8 cellular contexts compared by ENCODE assay signal in genomic region chr10:112952282-112952991, GRCh38. TPM values are rescaled to one million over a fixed set of nuclear protein-coding genes. Genes with fewer than 3 reads are reported as not detected.
DNase-seq lines count a peak whose midpoint lies in the region; ATAC-seq and TF ChIP-seq lines count a peak whose summit lies in the region.

No MANE protein-coding gene starts in this region.

- peaks cover 0 to 63% (median 20%) of the 10 kb centered on the region in 4 donors for H3K4me1 ChIP-seq in tibial nerve

- no peaks in the 10 kb centered on the region for H3K27me3 ChIP-seq in tibial nerve

- TF ChIP-seq CTCF in lower leg skin (IDR thresholded peaks at IDR 0.05) (no peak), tibial nerve (IDR thresholded peaks at IDR 0.05) (no peak)

- whole genome bisulfite sequencing in lower leg skin, 2 donors: 2 to 3% methylated on average over 38 to 42 of the region's 52 CpGs
- WGBS in tibial nerve, 2 donors: 2 to 8% methylated on average over 15 to 40 of the region's 52 CpGs

- no peak for TF ChIP-seq POLR2A in lower leg skin (IDR thresholded peaks at IDR 0.05)
- no peak for TF ChIP-seq POLR2A in tibial nerve (IDR thresholded peaks at IDR 0.05)

- H3K36me3 ChIP-seq in KOPT-K1 (ENCODE audit: insufficient read depth, low read length) (no peaks in the 10 kb centered on the region), tibial nerve (no peaks in the 10 kb centered on the region)

- no peak for TF ChIP-seq EP300 in tibial nerve (IDR thresholded peaks at IDR 0.05)

- no peak for ATAC-seq in HG02852 (IDR thresholded peaks at IDR 0.05; ENCODE audit: unreplicated experiment)

- H3K27ac ChIP-seq in KOPT-K1 (ENCODE audit: low read depth, low read length, poor library complexity, severe bottlenecking): peak overlapping the region; percentile 78
- peak overlapping the region; percentile 88 for H3K27ac ChIP-seq in caudate nucleus (ENCODE audit: low read depth, low read length)
- H3K27ac ChIP-seq in tibial nerve: peak overlapping the region; percentile 86 to 98 (median 96)

- H3K4me3 ChIP-seq in lower leg skin (ENCODE audit: low read depth, poor library complexity, severe bottlenecking) (peak overlapping the region; percentile 72), tibial nerve (peak overlapping the region; percentile 56 to 88 (median 68))

- intact Hi-C loops in lower leg skin (cut with DNase I; ENCODE audit: low total_unique reads): loop anchor here (10.0 kb wide), 1 partner anchor 152 kb away; no protein-coding TSS in a partner anchor

- peak; percentile 37 for DNase-seq in AG08396 (ENCODE audit: low spot score)
- peak in 8 of 61 donors; percentile 8 to 52 (median 37) for DNase-seq in caudate nucleus (lab: John Stamatoyannopoulos, UW)
- peak in 1 of 2 donors; percentile 84 for DNase-seq in lower leg skin (ENCODE audit: low spot score in 2 of 2)
- no peak for DNase-seq in tibial nerve (ENCODE audit: low spot score in 2 of 2)
- no peak for DNase-seq in SW 1271 (lab: John Stamatoyannopoulos, UW)
- no peak for DNase-seq in stimulated activated naive CD4-positive, alpha-beta T cell treated with Interleukin-2 at 50 U/mL for 16 hours (lab: John Stamatoyannopoulos, UW)

- H3K9me3 ChIP-seq in KOPT-K1 (ENCODE audit: insufficient read depth, low read length, poor library complexity, severe bottlenecking) (no peaks in the 10 kb centered on the region), tibial nerve (no peaks in the 10 kb centered on the region)

RNA-seq across cellular contexts. Expression of gene TCF7L2, which starts 2.4 kb away (rescaled TPM):
- 10 to 100 TPM in 3 of 4 donors, 1 to 10 TPM in 1; 5.6 to 23.1 (median 16.2) TPM for total RNA-seq in lower leg skin
- 10 to 100 TPM; 25.1 to 38.9 (median 26.9) TPM for total RNA-seq in tibial nerve
